ENCODE assay signal across 15 cellular contexts in genomic region chr10:110505130-110505815, GRCh38. TPM values are rescaled to one million over a fixed set of nuclear protein-coding genes. Genes with fewer than 3 reads are reported as not detected.
A peak's percentile ranks its signal among the peaks of the same experiment; 100 is the strongest.
DNase-seq lines count a peak whose midpoint lies in the region; FAIRE-seq and TF ChIP-seq lines count a peak whose summit lies in the region.
"Had no signal": no experiment of that assay in that cellular context is flagged by ENCODE, and none has a peak within 500 bp of the region (broad histone marks: within the 10 kb centered on the region; RNA-seq: fewer than 3 reads in every experiment).

No MANE protein-coding gene starts in this region.

- H3K4me2 ChIP-seq in keratinocyte (ENCODE audit: control insufficient read depth, extremely low read depth, insufficient read depth, low read depth, low read length): no peak overlapping the region

- DNase-seq in activated naive CD4-positive, alpha-beta T cell (lab: John Stamatoyannopoulos, UW): no peak
- DNase-seq in activated T-helper 1 cell treated with anti-CD3 and anti-CD28 coated beads, Interleukin-12 subunit alpha, Interleukin-12 subunit beta, Interleukin-2, Interleukin-4 antibody, amounts not matched to agents 30 ng/mL and 10 ng/mL and 1 ng/mL, durations not matched to agents 14 hours and 24 hours and 36 hours (ENCODE audit: low spot score): no peak
- DNase-seq in keratinocyte (ENCODE audit: low read depth, low spot score) (no peak), thyroid gland (no peak), DMS153 treated with DMSO at 0.1 percent for 48 hours (lab: John Stamatoyannopoulos, UW; ENCODE audit: unreplicated experiment) (no peak), SIG-M5 treated with dmso at 0.1 percent for 504 hours (lab: John Stamatoyannopoulos, UW; ENCODE audit: unreplicated experiment) (no peak), AG08395 (ENCODE audit: low spot score) (no peak)
- DNase-seq: effector CD8-positive, alpha-beta T cell; Kasumi-1; naive thymus-derived CD4-positive, alpha-beta T cell; stimulated activated CD4-positive, alpha-beta T cell treated with anti-CD3 and anti-CD28 coated beads, Interleukin-15, amount 100 ng/mL, for 24 hours had no signal

- no peak for TF ChIP-seq CTCF in keratinocyte (optimal IDR thresholded peaks at IDR 0.05 in 1 of 3, IDR thresholded peaks at IDR 0.05 in 1 of 3, conservative IDR thresholded peaks at IDR 0.05 in 1 of 3; ENCODE audit: extremely low read depth in 1 of 3, insufficient read depth in 2 of 3, low read length in 3 of 3)
- TF ChIP-seq CTCF in thyroid gland (IDR thresholded peaks at IDR 0.05): no peak

- no peak for TF ChIP-seq POLR2A in thyroid gland (IDR thresholded peaks at IDR 0.05)

- intact Hi-C loops in activated T-helper 1 cell treated with anti-CD3 and anti-CD28 coated beads, Interleukin-12 subunit alpha, Interleukin-12 subunit beta, Interleukin-2, Interleukin-4 antibody, amounts not matched to agents 30 ng/mL and 10 ng/mL and 1 ng/mL, durations not matched to agents 14 hours and 24 hours and 36 hours (cut with micrococcal nuclease): loop anchor here (2.0 to 10.0 kb wide), 2 partner anchors 150 to 490 kb away; no protein-coding TSS in a partner anchor
- intact Hi-C loops in thyroid gland (cut with DNase I): no loop called here

- H3K27ac ChIP-seq in keratinocyte (ENCODE audit: control insufficient read depth, insufficient read depth, low read length) (peak overlapping the region; percentile 37), thyroid gland (peak overlapping the region in 2 of 3 donors; percentile 9 to 60)

- peak overlapping the region; percentile 99 for H3K27ac Mint-ChIP-seq in activated naive CD4-positive, alpha-beta T cell treated with anti-CD3 and anti-CD28 coated beads, Interleukin-2, amount 50 U/mL, for 24 hours
- H3K27ac Mint-ChIP-seq in activated T-helper 1 cell treated with anti-CD3 and anti-CD28 coated beads, Interleukin-12 subunit alpha, Interleukin-12 subunit beta, Interleukin-2, Interleukin-4 antibody, amounts not matched to agents 30 ng/mL and 10 ng/mL and 1 ng/mL, durations not matched to agents 14 hours and 24 hours and 36 hours: peak overlapping the region; percentile 97

- 74 to 83% methylated on average over 7 of the region's 7 CpGs for WGBS in thyroid gland, 2 donors

- no peak for FAIRE-seq in keratinocyte (lab: Jason Lieb, UNC)
- FAIRE-seq: H54 had no signal

- H3K4me1 ChIP-seq in keratinocyte (ENCODE audit: control insufficient read depth, extremely low read depth, insufficient read depth, low read length) (peaks cover 37% of the 10 kb centered on the region), thyroid gland (peaks cover 29 to 55% of the 10 kb centered on the region in 2 donors)

- no peaks in the 10 kb centered on the region for H3K27me3 Mint-ChIP-seq in activated naive CD4-positive, alpha-beta T cell treated with anti-CD3 and anti-CD28 coated beads, Interleukin-2, amount 50 U/mL, for 24 hours
- no peaks in the 10 kb centered on the region for H3K27me3 Mint-ChIP-seq in activated T-helper 1 cell treated with anti-CD3 and anti-CD28 coated beads, Interleukin-12 subunit alpha, Interleukin-12 subunit beta, Interleukin-2, Interleukin-4 antibody, amounts not matched to agents 30 ng/mL and 10 ng/mL and 1 ng/mL, durations not matched to agents 14 hours and 24 hours and 36 hours (ENCODE audit: insufficient read depth)
- H3K27me3 Mint-ChIP-seq: naive thymus-derived CD4-positive, alpha-beta T cell had no signal

- peaks cover 48% of the 10 kb centered on the region for H3K36me3 Mint-ChIP-seq in activated naive CD4-positive, alpha-beta T cell treated with anti-CD3 and anti-CD28 coated beads, Interleukin-2, amount 50 U/mL, for 24 hours
- H3K36me3 Mint-ChIP-seq in activated T-helper 1 cell treated with anti-CD3 and anti-CD28 coated beads, Interleukin-12 subunit alpha, Interleukin-12 subunit beta, Interleukin-2, Interleukin-4 antibody, amounts not matched to agents 30 ng/mL and 10 ng/mL and 1 ng/mL, durations not matched to agents 14 hours and 24 hours and 36 hours (ENCODE audit: low read depth): peaks cover 96% of the 10 kb centered on the region

- no peak overlapping the region for H2AFZ ChIP-seq in keratinocyte (ENCODE audit: control insufficient read depth, low read length)

- H3K9me3 Mint-ChIP-seq in activated naive CD4-positive, alpha-beta T cell treated with anti-CD3 and anti-CD28 coated beads, Interleukin-2, amount 50 U/mL, for 24 hours: no peaks in the 10 kb centered on the region
- H3K9me3 Mint-ChIP-seq in activated T-helper 1 cell treated with anti-CD3 and anti-CD28 coated beads, Interleukin-12 subunit alpha, Interleukin-12 subunit beta, Interleukin-2, Interleukin-4 antibody, amounts not matched to agents 30 ng/mL and 10 ng/mL and 1 ng/mL, durations not matched to agents 14 hours and 24 hours and 36 hours: no peaks in the 10 kb centered on the region
- H3K9me3 Mint-ChIP-seq: naive thymus-derived CD4-positive, alpha-beta T cell had no signal

- H3K4me1 Mint-ChIP-seq in activated naive CD4-positive, alpha-beta T cell treated with anti-CD3 and anti-CD28 coated beads, Interleukin-2, amount 50 U/mL, for 24 hours: peaks cover 82% of the 10 kb centered on the region
- H3K4me1 Mint-ChIP-seq in activated T-helper 1 cell treated with anti-CD3 and anti-CD28 coated beads, Interleukin-12 subunit alpha, Interleukin-12 subunit beta, Interleukin-2, Interleukin-4 antibody, amounts not matched to agents 30 ng/mL and 10 ng/mL and 1 ng/mL, durations not matched to agents 14 hours and 24 hours and 36 hours (ENCODE audit: low read depth): peaks cover 98% of the 10 kb centered on the region

- H3K4me3 ChIP-seq in keratinocyte (ENCODE audit: control insufficient read depth in 2 of 3, extremely low read depth in 1 of 3, insufficient read depth in 2 of 3, low read depth in 1 of 3, low read length in 3 of 3): no peak overlapping the region
- H3K4me3 ChIP-seq in thyroid gland (replicated peaks in 1 of 3): no peak overlapping the region
- H3K4me3 ChIP-seq: adrenal gland, Peyer's patch had no signal

- H3K36me3 ChIP-seq in keratinocyte (ENCODE audit: control insufficient read depth in 2 of 2, extremely low read depth in 1 of 2, insufficient read depth in 2 of 2, low read length in 2 of 2) (peaks cover 43 to 81% of the 10 kb centered on the region in 2 experiments), thyroid gland (peaks cover 11 to 12% of the 10 kb centered on the region in 2 donors)

- peaks cover 8% of the 10 kb centered on the region for H3K9me1 ChIP-seq in keratinocyte (ENCODE audit: control insufficient read depth, extremely low read depth, insufficient read depth, low read length)

- no peaks in the 10 kb centered on the region for H3K27me3 ChIP-seq in keratinocyte (ENCODE audit: control insufficient read depth, extremely low read depth, insufficient read depth, low read length)
- H3K27me3 ChIP-seq in thyroid gland: no peaks in the 10 kb centered on the region
- H3K27me3 ChIP-seq: adrenal gland, Peyer's patch had no signal

- H3K79me2 ChIP-seq in keratinocyte (ENCODE audit: control insufficient read depth, insufficient read depth, low read length): peaks cover 98% of the 10 kb centered on the region

- H3K4me3 Mint-ChIP-seq in activated naive CD4-positive, alpha-beta T cell treated with anti-CD3 and anti-CD28 coated beads, Interleukin-2, amount 50 U/mL, for 24 hours: peak overlapping the region; percentile 91
- peak overlapping the region; percentile 100 for H3K4me3 Mint-ChIP-seq in activated T-helper 1 cell treated with anti-CD3 and anti-CD28 coated beads, Interleukin-12 subunit alpha, Interleukin-12 subunit beta, Interleukin-2, Interleukin-4 antibody, amounts not matched to agents 30 ng/mL and 10 ng/mL and 1 ng/mL, durations not matched to agents 14 hours and 24 hours and 36 hours

- dilution Hi-C loops in keratinocyte (cut with MboI; ENCODE audit: extremely low pct_ligation_motif_present, low sequenced_read_pairs): no loop called here

- no peak overlapping the region for H3K9ac ChIP-seq in keratinocyte (ENCODE audit: control insufficient read depth, extremely low read depth, insufficient read depth, low read length)

- peaks cover 61% of the 10 kb centered on the region for H4K20me1 ChIP-seq in keratinocyte (ENCODE audit: control insufficient read depth, extremely low read depth, insufficient read depth, low read length)

- H3K9me3 ChIP-seq in keratinocyte (ENCODE audit: control insufficient read depth, low read depth, low read length) (no peaks in the 10 kb centered on the region), thyroid gland (no peaks in the 10 kb centered on the region)
- H3K9me3 ChIP-seq: adrenal gland, Peyer's patch had no signal

RNA-seq across cellular contexts. Expression of gene DUSP5, which starts 7.6 kb away (rescaled TPM):
- total RNA-seq in activated T-helper 1 cell treated with anti-CD3 and anti-CD28 coated beads, Interleukin-12 subunit alpha, Interleukin-12 subunit beta, Interleukin-2, Interleukin-4 antibody, amounts not matched to agents 30 ng/mL and 10 ng/mL and 1 ng/mL, durations not matched to agents 14 hours and 24 hours and 36 hours: 140 and 141 TPM in 2 replicates
- 38.0 to 55.5 TPM (median 49.6 TPM) in 3 replicates for polyA plus RNA-seq in keratinocyte
- polyA plus RNA-seq in keratinocyte (2011; ENCODE audit: low read depth): 22.8 TPM
- 41.9 and 45.2 TPM in 2 replicates for polyA plus RNA-seq in keratinocyte (2011; cell fraction: cytosol; rRNA removed)
- 50.2 and 50.3 TPM in 2 replicates for polyA plus RNA-seq in keratinocyte (2011; cell fraction: nucleus; rRNA removed)
- 33.6 and 62.0 TPM in 2 replicates for polyA plus RNA-seq in keratinocyte (2012; ENCODE audit: low replicate concordance)
- polyA minus RNA-seq in keratinocyte: 95.1 to 130 TPM (median 126 TPM) in 3 replicates
- 115 TPM for polyA minus RNA-seq in keratinocyte (2011; cell fraction: cytosol; rRNA and poly(A)+ RNA removed)
- 42.7 and 55.8 TPM in 2 replicates for polyA minus RNA-seq in keratinocyte (2011; cell fraction: nucleus; rRNA and poly(A)+ RNA removed)
- total RNA-seq in thyroid gland: 10 to 100 TPM in 1 of 4 donors, 1 to 10 TPM in 3; 2.1 to 14.2 (median 7.1) TPM
